Comparison of ENCODE assay signal across 8 cellular contexts in genomic region chr10:132352462-132353308, GRCh38. TPM values are rescaled to one million over a fixed set of nuclear protein-coding genes. Genes with fewer than 3 reads are reported as not detected.
A peak's percentile ranks its signal among the peaks of the same experiment; 100 is the strongest.
DNase-seq lines count a peak whose midpoint lies in the region; ATAC-seq and TF ChIP-seq lines count a peak whose summit lies in the region.
"Not testable (repeated sequence)": the region's sequence is repeated elsewhere in the genome, so short reads cannot be mapped to it uniquely, and the experiment has no call there.

No MANE protein-coding gene starts in this region.

- not testable (repeated sequence) for H3K9me3 Mint-ChIP-seq in Calu3 (ENCODE audit: low read depth, unreplicated experiment); HFFc6; osteocyte (ENCODE audit: unreplicated experiment); stimulated activated memory B cell treated with anti-CD40 and anti-IgM and Interleukin-4, amounts not matched to agents 10 μg/mL and 1 μg/mL and 100 μg/mL, for 72 hours

- intact Hi-C loops in Calu3 (cut with micrococcal nuclease; ENCODE audit: unreplicated experiment) (loop anchor here (2.0 kb wide), 1 partner anchor 130 kb away; no protein-coding TSS in a partner anchor), left cardiac atrium (cut with DNase I) (loop anchor here in 1 of 2 donors (5.0 kb wide), 1 partner anchor 130 kb away; no protein-coding TSS in a partner anchor)

- not testable (repeated sequence) for H3K4me1 ChIP-seq in NT2/D1 (ENCODE audit: insufficient read depth, insufficient read length)

- not testable (repeated sequence) for H3K9me3 ChIP-seq in NT2/D1 (ENCODE audit: insufficient read depth, low read length)

- DNase-seq in Calu3 (peak; percentile 78), HFFc6 (peak; percentile 22), NT2/D1 (ENCODE audit: low read depth, low spot score) (peak; percentile 35), brain microvascular endothelial cell (peak; percentile 43), left cardiac atrium (peak; percentile 81)
- peak; percentile 82 for DNase-seq in activated CD4-positive, alpha-beta T cell treated with anti-CD3 and anti-CD28 coated beads, Interleukin-2, amount 50 U/mL, for 1 hour
- DNase-seq in osteocyte (ENCODE audit: extremely low spot score, unreplicated experiment): not testable (repeated sequence)

- ATAC-seq in left cardiac atrium: peak; percentile 74 to 82
- peak; percentile 74 for ATAC-seq in stimulated activated memory B cell treated with anti-CD40 and anti-IgM and Interleukin-4, amounts not matched to agents 10 μg/mL and 1 μg/mL and 100 μg/mL, for 72 hours

- in situ Hi-C loops in brain microvascular endothelial cell (cut with HindIII; ENCODE audit: low pct_ligation_motif_present, low sequenced_read_pairs): not testable (repeated sequence)

- not testable (repeated sequence) for H3K27me3 ChIP-seq in NT2/D1 (ENCODE audit: insufficient read depth, insufficient read length); brain microvascular endothelial cell (replicated peaks)

- not testable (repeated sequence) for H3K4me3 ChIP-seq in NT2/D1 (ENCODE audit: insufficient read length, low read depth); brain microvascular endothelial cell (ENCODE audit: low read depth, low read length)

- H3K36me3 ChIP-seq in NT2/D1 (ENCODE audit: insufficient read depth, insufficient read length, low read length); brain microvascular endothelial cell (replicated peaks): not testable (repeated sequence)

- H3K36me3 Mint-ChIP-seq in Calu3 (ENCODE audit: insufficient read depth, unreplicated experiment); HFFc6 (ENCODE audit: low read depth): not testable (repeated sequence)
- H3K36me3 Mint-ChIP-seq in osteocyte (ENCODE audit: unreplicated experiment): peaks cover 18% of the 10 kb centered on the region
- peaks cover 23% of the 10 kb centered on the region for H3K36me3 Mint-ChIP-seq in stimulated activated memory B cell treated with anti-CD40 and anti-IgM and Interleukin-4, amounts not matched to agents 10 μg/mL and 1 μg/mL and 100 μg/mL, for 72 hours

- not testable (repeated sequence) for H3K4me3 Mint-ChIP-seq in Calu3 (ENCODE audit: low read depth, unreplicated experiment); HFFc6; osteocyte (ENCODE audit: unreplicated experiment); stimulated activated memory B cell treated with anti-CD40 and anti-IgM and Interleukin-4, amounts not matched to agents 10 μg/mL and 1 μg/mL and 100 μg/mL, for 72 hours

- H3K27me3 Mint-ChIP-seq in Calu3 (ENCODE audit: unreplicated experiment); HFFc6 (ENCODE audit: insufficient read depth); osteocyte (ENCODE audit: unreplicated experiment); stimulated activated memory B cell treated with anti-CD40 and anti-IgM and Interleukin-4, amounts not matched to agents 10 μg/mL and 1 μg/mL and 100 μg/mL, for 72 hours: not testable (repeated sequence)

- not testable (repeated sequence) for H3K9ac ChIP-seq in NT2/D1 (ENCODE audit: insufficient read length, low read depth)

- CTCF ChIA-PET in Calu3 (lab: Charles Lee): not testable (repeated sequence)

- TF ChIP-seq CTCF in Calu3 (IDR thresholded peaks at IDR 0.05; ENCODE audit: unreplicated experiment) (peak; percentile 71), HFFc6 (IDR thresholded peaks at IDR 0.05) (peak; percentile 87), brain microvascular endothelial cell (IDR thresholded peaks at IDR 0.05; ENCODE audit: low read depth, low read length, missing control alignments) (peak; percentile 89), osteocyte (IDR thresholded peaks at IDR 0.05) (peak; percentile 75)

- not testable (repeated sequence) for H3K27ac Mint-ChIP-seq in Calu3 (ENCODE audit: unreplicated experiment); HFFc6; osteocyte (ENCODE audit: unreplicated experiment)
- peak overlapping the region; percentile 70 for H3K27ac Mint-ChIP-seq in stimulated activated memory B cell treated with anti-CD40 and anti-IgM and Interleukin-4, amounts not matched to agents 10 μg/mL and 1 μg/mL and 100 μg/mL, for 72 hours

- not testable (repeated sequence) for BruUV-seq in Calu3 (replicated peaks; lab: Mats Ljungman, UMichigan)

- H3K27ac ChIP-seq in brain microvascular endothelial cell: not testable (repeated sequence)

- not testable (repeated sequence) for H3K4me1 Mint-ChIP-seq in Calu3 (ENCODE audit: low read depth, unreplicated experiment); HFFc6 (ENCODE audit: low read depth); osteocyte (ENCODE audit: unreplicated experiment)
- peaks cover 17% of the 10 kb centered on the region for H3K4me1 Mint-ChIP-seq in stimulated activated memory B cell treated with anti-CD40 and anti-IgM and Interleukin-4, amounts not matched to agents 10 μg/mL and 1 μg/mL and 100 μg/mL, for 72 hours

RNA-seq across cellular contexts. Expression of gene LRRC27, which starts 20.7 kb away (rescaled TPM):
- total RNA-seq in Calu3 (2022) (4.6 and 5.0 TPM in 2 replicates), left cardiac atrium (1 to 10 TPM; 3.7 to 4.4 TPM), osteocyte (17.9 and 18.9 TPM in 2 replicates)
- total RNA-seq in HFFc6 (2021; fragmentation: NEBNext Ultra II Directional; extraction: Animal tissue kit (Norgen Biotek cat#: 25700)): 1 to 10 TPM; 4.7 to 6.7 (median 6.0) TPM

RNA-seq across cellular contexts. Expression of gene PWWP2B, which starts 44.3 kb away (rescaled TPM):
- 12.9 and 15.8 TPM in 2 replicates for total RNA-seq in Calu3 (2022)
- total RNA-seq in HFFc6 (2021; fragmentation: NEBNext Ultra II Directional; extraction: Animal tissue kit (Norgen Biotek cat#: 25700)): 1 to 10 TPM; 4.1 to 6.3 (median 4.7) TPM
- 10 to 100 TPM; 11.8 to 12.7 TPM for total RNA-seq in left cardiac atrium
- total RNA-seq in osteocyte: 12.9 and 14.6 TPM in 2 replicates

RNA-seq across cellular contexts. Expression of gene STK32C, which starts 44.9 kb away (rescaled TPM):
- 13.5 and 16.0 TPM in 2 replicates for total RNA-seq in Calu3 (2022)
- 1 to 10 TPM; 5.5 to 8.3 (median 7.2) TPM for total RNA-seq in HFFc6 (2021; fragmentation: NEBNext Ultra II Directional; extraction: Animal tissue kit (Norgen Biotek cat#: 25700))
- 1 to 10 TPM; 6.1 to 6.6 TPM for total RNA-seq in left cardiac atrium
- 15.7 and 17.3 TPM in 2 replicates for total RNA-seq in osteocyte
